ENCODE assay signal across 8 cellular contexts in genomic region chr6:30828027-30828962, GRCh38. TPM values are rescaled to one million over a fixed set of nuclear protein-coding genes. Genes with fewer than 3 reads are reported as not detected.
DNase-seq lines count a peak whose midpoint lies in the region; ATAC-seq and TF ChIP-seq lines count a peak whose summit lies in the region.

No MANE protein-coding gene starts in this region.

- ATAC-seq in HG03469 (IDR thresholded peaks at IDR 0.05; ENCODE audit: unreplicated experiment) = no peak

- H3K27ac Mint-ChIP-seq in progenitor cell of endocrine pancreas (no peak overlapping the region), type B pancreatic cell (peak overlapping the region; percentile 46)

- H3K4me3 Mint-ChIP-seq in progenitor cell of endocrine pancreas (ENCODE audit: low read depth) = no peak overlapping the region
- H3K4me3 Mint-ChIP-seq in type B pancreatic cell = no peak overlapping the region

- DNase-seq in G401 (ENCODE audit: low spot score) (peak; percentile 87), NB4 (ENCODE audit: low read depth) (peak; percentile 80), T-helper 2 cell (peak; percentile 37 to 73 (median 62)), left ventricle myocardium inferior (peak; percentile 87), progenitor cell of endocrine pancreas (ENCODE audit: low spot score, unreplicated experiment) (peak; percentile 71), type B pancreatic cell (ENCODE audit: extremely low spot score, unreplicated experiment) (peak; percentile 88)

- H3K4me1 Mint-ChIP-seq in progenitor cell of endocrine pancreas (ENCODE audit: low read depth) (peaks cover 5% of the 10 kb centered on the region), type B pancreatic cell (ENCODE audit: unreplicated experiment) (peaks cover 28% of the 10 kb centered on the region)

- H3K27me3 ChIP-seq in left ventricle myocardium inferior (ENCODE audit: low read depth) = no peaks in the 10 kb centered on the region

- H3K36me3 ChIP-seq in left ventricle myocardium inferior = no peaks in the 10 kb centered on the region

- no peaks in the 10 kb centered on the region for H3K27me3 Mint-ChIP-seq in progenitor cell of endocrine pancreas
- no peaks in the 10 kb centered on the region for H3K27me3 Mint-ChIP-seq in type B pancreatic cell

- intact Hi-C loops in left ventricle myocardium inferior (cut with micrococcal nuclease) = loop anchor here (5.0 to 10.0 kb wide), 3 partner anchors 49 to 257 kb away; partner anchors contain the start of genes FLOT1 and IER3

- H3K27ac ChIP-seq in angular gyrus (ENCODE audit: low read depth, low read length) = peak overlapping the region; percentile 72
- peak overlapping the region; percentile 80 for H3K27ac ChIP-seq in left ventricle myocardium inferior (replicated peaks)

- H3K9me3 Mint-ChIP-seq in progenitor cell of endocrine pancreas (ENCODE audit: low read depth) (no peaks in the 10 kb centered on the region), type B pancreatic cell (no peaks in the 10 kb centered on the region)

- H3K4me3 ChIP-seq in NB4 (ENCODE audit: low read depth, low read length) (no peak overlapping the region), left ventricle myocardium inferior (peak overlapping the region; percentile 31)

- no peaks in the 10 kb centered on the region for H3K9me3 ChIP-seq in left ventricle myocardium inferior (replicated peaks)

- TF ChIP-seq CTCF in NB4 (IDR thresholded peaks at IDR 0.05; ENCODE audit: low read depth, low read length) (peak; percentile 96), left ventricle myocardium inferior (IDR thresholded peaks at IDR 0.05; ENCODE audit: borderline replicate concordance) (peak; percentile 96), progenitor cell of endocrine pancreas (IDR thresholded peaks at IDR 0.05; ENCODE audit: unreplicated experiment) (peak; percentile 93), type B pancreatic cell (conservative IDR thresholded peaks at IDR 0.05) (peak; percentile 96)

- in situ Hi-C loops in G401 (cut with HindIII; ENCODE audit: low sequenced_read_pairs) = no loop called here

- peaks cover 17% of the 10 kb centered on the region for H3K4me1 ChIP-seq in left ventricle myocardium inferior

- no peak for TF ChIP-seq POLR2A in NB4 (IDR thresholded peaks at IDR 0.05; ENCODE audit: extremely low read depth, insufficient read length)

- H3K36me3 Mint-ChIP-seq in progenitor cell of endocrine pancreas (ENCODE audit: insufficient read depth) (no peaks in the 10 kb centered on the region), type B pancreatic cell (no peaks in the 10 kb centered on the region)

RNA-seq across cellular contexts. Expression of gene DDR1, which starts 56.0 kb away (rescaled TPM):
- 131 and 141 TPM in 2 replicates for total RNA-seq in G401 (2014; rRNA removed; shearing (Covaris generic))
- total RNA-seq in left ventricle myocardium inferior = 28.2 TPM
- 154 and 163 TPM in 2 replicates for total RNA-seq in progenitor cell of endocrine pancreas
- total RNA-seq in type B pancreatic cell (ENCODE audit: low replicate concordance) = 197 and 315 TPM in 2 replicates
